Comparison of ENCODE assay signal across 10 cellular contexts in the genomic region with DNA sequence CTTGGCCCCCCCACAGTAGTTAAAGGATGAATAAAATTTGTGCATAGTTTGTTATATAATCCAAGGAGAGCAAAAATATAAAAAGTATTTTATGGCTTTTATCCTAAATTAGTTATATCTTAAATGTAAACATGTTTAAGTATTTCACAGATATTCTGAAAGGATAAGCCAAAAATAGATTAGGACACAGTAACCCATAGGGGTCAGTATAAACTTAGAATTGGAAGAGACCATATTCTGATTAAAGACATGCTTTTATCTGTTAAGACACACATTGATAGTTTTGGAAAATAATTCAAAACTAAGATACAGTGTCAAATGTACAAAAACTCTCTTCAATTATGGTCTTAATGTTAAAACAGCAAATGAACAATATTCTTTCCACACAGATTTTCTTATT. TPM values are rescaled to one million over a fixed set of nuclear protein-coding genes. Genes with fewer than 3 reads are reported as not detected.
DNase-seq lines count a peak whose midpoint lies in the region; ATAC-seq and TF ChIP-seq lines count a peak whose summit lies in the region.
"Had no signal": no experiment of that assay in that cellular context is flagged by ENCODE, and none has a peak within 500 bp of the region (broad histone marks: within the 10 kb centered on the region; RNA-seq: fewer than 3 reads in every experiment).

No MANE protein-coding gene starts in this region.

- no peak overlapping the region for H3K18ac ChIP-seq in H9 (ENCODE audit: insufficient read length, low read depth, low read length)

- no peak overlapping the region for H2BK15ac ChIP-seq in H9 (ENCODE audit: low read depth, low read length)

- no peaks in the 10 kb centered on the region for H3K79me1 ChIP-seq in H9 (ENCODE audit: insufficient read depth, low read depth, low read length, poor library complexity, severe bottlenecking)

- H3K23me2 ChIP-seq in H9 (ENCODE audit: insufficient read length, low read depth, low read length, poor library complexity, severe bottlenecking): no peaks in the 10 kb centered on the region

- H2BK20ac ChIP-seq in H9 (ENCODE audit: low read depth, low read length, poor library complexity, severe bottlenecking): no peak overlapping the region

- no peak overlapping the region for H3K4ac ChIP-seq in H9 (ENCODE audit: low read depth, low read length)

- no peak overlapping the region for H3K14ac ChIP-seq in H9 (ENCODE audit: insufficient read depth, low read length)

- H2BK120ac ChIP-seq in H9 (ENCODE audit: low read depth, low read length, poor library complexity, severe bottlenecking): no peak overlapping the region

- H4K20me1 ChIP-seq in H9 (ENCODE audit: control insufficient read depth, insufficient read depth, insufficient read length): no peaks in the 10 kb centered on the region

- no peak overlapping the region for H3K4me3 Mint-ChIP-seq in H9

- peaks cover under 1% of the 10 kb centered on the region; the same call in 1 of the 2 replicates for H3K79me2 ChIP-seq in H9 (ENCODE audit: insufficient read depth, low read length)

- no peak overlapping the region for H4K91ac ChIP-seq in H9 (ENCODE audit: insufficient read length, low read depth, low read length)

- H2BK12ac ChIP-seq in H9 (ENCODE audit: insufficient read length, low read depth, low read length): no peak overlapping the region

- peak; percentile 78 for TF ChIP-seq CTCF in H9 (conservative IDR thresholded peaks at IDR 0.05)

- peak; percentile 20 for DNase-seq in AG20443 (ENCODE audit: low spot score)
- DNase-seq in H9: no peak
- peak; percentile 25 for DNase-seq in SK-N-DZ (ENCODE audit: low spot score)
- DNase-seq in iris pigment epithelial cell (ENCODE audit: low read depth): peak; percentile 25
- no peak for DNase-seq in stimulated activated CD4-positive, alpha-beta T cell treated with anti-CD3 and anti-CD28 coated beads, Interleukin-4, amount 100 ng/mL, for 24 hours
- DNase-seq: activated T-cell treated with anti-CD3 and anti-CD28 coated beads, Interleukin-2, amount 50 U/mL, for 48 hours had no signal

- no peak overlapping the region for H2AK5ac ChIP-seq in H9 (ENCODE audit: insufficient read length, low read length)

- no peak overlapping the region for H2AFZ ChIP-seq in H9 (ENCODE audit: low read length)

- H3K36me3 Mint-ChIP-seq in H9 (ENCODE audit: insufficient read depth in 1 of 3, low read depth in 3 of 3): no peaks in the 10 kb centered on the region

- no peaks in the 10 kb centered on the region for H3K9me3 Mint-ChIP-seq in H9

- H2BK5ac ChIP-seq in H9 (ENCODE audit: insufficient read length, low read length): no peak overlapping the region

- H3K23ac ChIP-seq in H9 (ENCODE audit: insufficient read length, low read depth, low read length): no peak overlapping the region

- no peak overlapping the region for H3K27ac Mint-ChIP-seq in H9

- no peak overlapping the region for H3K56ac ChIP-seq in H9 (ENCODE audit: insufficient read length, low read depth, low read length)

- H3K27me3 ChIP-seq in H9 (ENCODE audit: insufficient read depth, low read length): no peaks in the 10 kb centered on the region

- H3K4me1 ChIP-seq in H9 (ENCODE audit: insufficient read depth, low read length): no peaks in the 10 kb centered on the region

- H3K9ac ChIP-seq in H9 (ENCODE audit: extremely low read depth, insufficient read length, low read length): no peak overlapping the region

- H4K5ac ChIP-seq in H9 (ENCODE audit: insufficient read length, low read depth, low read length): no peak overlapping the region

- no peak overlapping the region for H3K27ac ChIP-seq in H9 (ENCODE audit: insufficient read length, low read depth, low read length)

- no peaks in the 10 kb centered on the region for H3K4me1 Mint-ChIP-seq in H9

- no peaks in the 10 kb centered on the region for H3K9me3 ChIP-seq in H9 (ENCODE audit: control insufficient read depth, low read depth, low read length)
- H3K9me3 ChIP-seq: HAP-1 had no signal

- no peak overlapping the region for H4K8ac ChIP-seq in H9 (replicated peaks; ENCODE audit: insufficient read length, low read depth, low read length)

- ATAC-seq in HG03354 (IDR thresholded peaks at IDR 0.05; ENCODE audit: poor library complexity, severe bottlenecking, unreplicated experiment) (no peak), GM19397 (IDR thresholded peaks at IDR 0.05; ENCODE audit: unreplicated experiment) (no peak), HG02623 (IDR thresholded peaks at IDR 0.05; ENCODE audit: unreplicated experiment) (no peak)

- peaks cover 1% of the 10 kb centered on the region for H3K27me3 Mint-ChIP-seq in H9 (ENCODE audit: low read depth)

- no peak overlapping the region for H3K4me2 ChIP-seq in H9 (ENCODE audit: insufficient read depth, insufficient read length, low read length)

- no peak overlapping the region for H3T11ph ChIP-seq in H9 (ENCODE audit: low read length)

RNA-seq across cellular contexts. Expression of a gene that starts 4.5 kb away (rescaled TPM):
- total RNA-seq in H9 (2021): 46.5 and 48.4 TPM in 2 replicates
- 125 and 144 TPM in 2 replicates for polyA plus RNA-seq in SK-N-DZ (2014; cell fraction: cytosol; rRNA removed)
- 23.1 and 29.7 TPM in 2 replicates for polyA plus RNA-seq in SK-N-DZ (2014; cell fraction: nucleus; rRNA removed)

Comparison
In these comparisons a context has a peak if more than half of its experiments do, and no peak if none do; other contexts are left out.
1. DNase-seq: peak in AG20443 (single experiment), SK-N-DZ (single experiment) and iris pigment epithelial cell (single experiment); none in H9 (single experiment) and stimulated activated CD4-positive, alpha-beta T cell treated with anti-CD3 and anti-CD28 coated beads, Interleukin-4, amount 100 ng/mL, for 24 hours (single experiment).